Comparison of ENCODE assay signal across 19 cellular contexts in genomic region chr7:41193738-41194287, GRCh38.
"Had no signal": no experiment of that assay in that cellular context is flagged by ENCODE, and none has a peak within 500 bp of the region (broad histone marks: within the 10 kb centered on the region; RNA-seq: fewer than 3 reads in every experiment).

No MANE protein-coding gene starts in this region.

- DNase-seq: activated B cell treated with CpG ODN at 0.5 μM for 24 hours; activated effector memory CD4-positive, alpha-beta T cell treated with anti-CD3 and anti-CD28 coated beads, Interleukin-2, amount 50 U/mL, for 16 hours; activated naive CD4-positive, alpha-beta T cell treated with anti-CD3 and anti-CD28 coated beads for 36 hours; activated naive CD8-positive, alpha-beta T cell treated with anti-CD3 and anti-CD28 coated beads for 36 hours; aorta; body of pancreas; colonic mucosa; effector memory CD4-positive, alpha-beta T cell; gastrocnemius medialis; glutamatergic neuron; islet precursor cell; mammary epithelial cell; naive thymus-derived CD8-positive, alpha-beta T cell; occipital lobe; stimulated activated CD4-positive, alpha-beta T cell treated with anti-CD3 and anti-CD28 coated beads, Interleukin-1b, Interleukin-23, amount 100 ng/mL, for 48 hours; stimulated activated CD4-positive, alpha-beta T cell treated with anti-CD3 and anti-CD28 coated beads, Interleukin-4, amount 100 ng/mL, for 4 hours; stimulated activated CD8-positive, alpha-beta memory T cell treated with anti-CD3 and anti-CD28 coated beads, Interleukin-4, amount 100 ng/mL, for 48 hours; stimulated activated naive CD8-positive, alpha-beta T cell treated with anti-CD3 and anti-CD28 coated beads, Interleukin-15, amount 100 ng/mL, for 72 hours had no signal

- ATAC-seq: body of pancreas; gastrocnemius medialis; naive thymus-derived CD8-positive, alpha-beta T cell; stimulated activated memory B cell treated with anti-CD40 and anti-IgM and Interleukin-4, amounts not matched to agents 10 μg/mL and 1 μg/mL and 100 μg/mL, for 72 hours; stimulated activated naive CD8-positive, alpha-beta T cell treated with anti-CD3 and anti-CD28 coated beads, Interleukin-15, amount 100 ng/mL, for 72 hours had no signal
